Comparison of ENCODE assay signal across 20 cellular contexts in the genomic region with DNA sequence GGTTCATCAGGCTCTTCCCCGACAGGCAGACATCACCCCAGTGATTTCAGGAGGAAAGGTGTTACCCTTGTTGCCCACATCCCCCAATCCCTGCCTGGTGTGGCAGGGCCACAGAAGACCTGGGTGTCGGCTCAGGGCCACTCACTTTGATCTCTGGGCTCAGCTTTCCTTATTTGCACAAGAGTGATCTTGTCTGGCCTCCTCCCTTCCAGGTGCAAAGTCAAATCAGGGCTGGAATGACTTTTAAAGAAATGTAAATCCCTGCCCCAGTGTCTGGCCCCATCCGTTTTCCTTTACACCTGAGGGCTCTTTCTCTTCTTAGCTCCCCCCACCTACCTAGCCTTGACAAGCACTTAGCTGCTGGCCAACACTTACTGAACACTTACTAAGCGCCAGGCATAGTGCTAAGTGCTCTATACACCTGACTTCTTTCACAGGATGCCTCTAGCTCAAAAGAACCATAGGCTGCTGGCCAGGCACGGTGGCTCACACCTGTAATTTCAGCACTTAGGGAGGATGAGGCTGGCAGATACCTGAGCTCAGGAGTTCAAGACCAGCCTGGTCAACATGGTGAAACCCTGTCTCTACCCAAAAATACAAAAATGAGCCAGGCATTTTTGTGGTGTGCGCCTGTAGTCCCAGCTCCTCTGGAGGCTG. TPM values are rescaled to one million over a fixed set of nuclear protein-coding genes. Genes with fewer than 3 reads are reported as not detected.
DNase-seq lines count a peak whose midpoint lies in the region; ATAC-seq, FAIRE-seq and TF ChIP-seq lines count a peak whose summit lies in the region.
"Had no signal": no experiment of that assay in that cellular context is flagged by ENCODE, and none has a peak within 500 bp of the region (broad histone marks: within the 10 kb centered on the region; RNA-seq: fewer than 3 reads in every experiment).

No MANE protein-coding gene starts in this region.

- no peak for DNase-seq in activated naive CD8-positive, alpha-beta T cell treated with anti-CD3 and anti-CD28 coated beads for 36 hours
- DNase-seq in colonic mucosa (peak; percentile 65), keratinocyte (ENCODE audit: low read depth, low spot score) (no peak), right atrium auricular region (ENCODE audit: low spot score) (no peak), NOMO-1 (lab: John Stamatoyannopoulos, UW; ENCODE audit: unreplicated experiment in 2 of 2) (no peak)
- DNase-seq in activated CD8-positive, alpha-beta memory T cell treated with anti-CD3 and anti-CD28 coated beads, Interleukin-2, amount 10 ng/mL, durations not matched to agents 7 days and 5 days, result no peak
- DNase-seq: activated B cell treated with CpG ODN at 0.5 μM for 24 hours; activated naive CD4-positive, alpha-beta T cell treated with anti-CD3 and anti-CD28 coated beads, Interleukin-2, amount 10 ng/mL, durations not matched to agents 7 days and 5 days; left cardiac atrium; NCI-H2081; NCI-H774; T-helper 1 cell had no signal

- H3K4me1 ChIP-seq in colonic mucosa (peaks cover 12% of the 10 kb centered on the region), keratinocyte (ENCODE audit: control insufficient read depth, extremely low read depth, insufficient read depth, low read length) (peaks cover 18% of the 10 kb centered on the region), right atrium auricular region (peaks cover 0 to 28% of the 10 kb centered on the region in 2 donors)
- H3K4me1 ChIP-seq: A549 had no signal

- CTCF ChIA-PET in activated CD8-positive, alpha-beta memory T cell treated with anti-CD3 and anti-CD28 coated beads, Interleukin-2, amount 10 ng/mL, durations not matched to agents 7 days and 5 days (lab: Charles Lee), result interaction anchor here (2.0 kb wide), 1 partner anchor 19 kb away, joined by 8 read pairs; no protein-coding TSS in a partner anchor

- H3K9me3 Mint-ChIP-seq in activated naive CD8-positive, alpha-beta T cell (ENCODE audit: low read depth), result no peaks in the 10 kb centered on the region
- no peaks in the 10 kb centered on the region for H3K9me3 Mint-ChIP-seq in activated naive CD8-positive, alpha-beta T cell treated with anti-CD3 and anti-CD28 coated beads for 36 hours
- H3K9me3 Mint-ChIP-seq in activated CD8-positive, alpha-beta memory T cell treated with anti-CD3 and anti-CD28 coated beads, Interleukin-2, amount 10 ng/mL, durations not matched to agents 7 days and 5 days (ENCODE audit: low read depth), result no peaks in the 10 kb centered on the region
- H3K9me3 Mint-ChIP-seq: activated B cell treated with CpG ODN at 0.5 μM for 24 hours; activated naive CD4-positive, alpha-beta T cell treated with anti-CD3 and anti-CD28 coated beads, Interleukin-2, amount 10 ng/mL, durations not matched to agents 7 days and 5 days had no signal

- dilution Hi-C loops in keratinocyte (cut with MboI; ENCODE audit: extremely low pct_ligation_motif_present, low sequenced_read_pairs), result no loop called here

- peaks cover 12% of the 10 kb centered on the region for H3K4me1 Mint-ChIP-seq in activated naive CD8-positive, alpha-beta T cell (ENCODE audit: low read depth)
- H3K4me1 Mint-ChIP-seq in activated naive CD8-positive, alpha-beta T cell treated with anti-CD3 and anti-CD28 coated beads for 36 hours, result peaks cover 8% of the 10 kb centered on the region
- peaks cover 9% of the 10 kb centered on the region for H3K4me1 Mint-ChIP-seq in activated CD8-positive, alpha-beta memory T cell treated with anti-CD3 and anti-CD28 coated beads, Interleukin-2, amount 10 ng/mL, durations not matched to agents 7 days and 5 days

- no peaks in the 10 kb centered on the region for H4K20me1 ChIP-seq in keratinocyte (ENCODE audit: control insufficient read depth, extremely low read depth, insufficient read depth, low read length)

- H3K9me3 ChIP-seq in colonic mucosa (no peaks in the 10 kb centered on the region), keratinocyte (ENCODE audit: control insufficient read depth, low read depth, low read length) (no peaks in the 10 kb centered on the region), right atrium auricular region (no peaks in the 10 kb centered on the region)
- H3K9me3 ChIP-seq: A549 had no signal

- peak overlapping the region; percentile 57 for H2AFZ ChIP-seq in keratinocyte (ENCODE audit: control insufficient read depth, low read length)

- no peak for TF ChIP-seq CTCF in colonic mucosa (IDR thresholded peaks at IDR 0.05)
- no peak for TF ChIP-seq CTCF in keratinocyte (optimal IDR thresholded peaks at IDR 0.05 in 1 of 3, IDR thresholded peaks at IDR 0.05 in 1 of 3, conservative IDR thresholded peaks at IDR 0.05 in 1 of 3; ENCODE audit: extremely low read depth in 1 of 3, insufficient read depth in 2 of 3, low read length in 3 of 3)
- no peak for TF ChIP-seq CTCF in right atrium auricular region (IDR thresholded peaks at IDR 0.05)

- no peaks in the 10 kb centered on the region for H3K79me2 ChIP-seq in keratinocyte (ENCODE audit: control insufficient read depth, insufficient read depth, low read length)

- H3K27me3 Mint-ChIP-seq in activated naive CD8-positive, alpha-beta T cell, result peaks cover 18% of the 10 kb centered on the region
- peaks cover 52% of the 10 kb centered on the region for H3K27me3 Mint-ChIP-seq in activated naive CD8-positive, alpha-beta T cell treated with anti-CD3 and anti-CD28 coated beads for 36 hours
- H3K27me3 Mint-ChIP-seq in activated CD8-positive, alpha-beta memory T cell treated with anti-CD3 and anti-CD28 coated beads, Interleukin-2, amount 10 ng/mL, durations not matched to agents 7 days and 5 days, result peaks cover 66% of the 10 kb centered on the region

- H3K4me3 ChIP-seq in colonic mucosa (no peak overlapping the region), keratinocyte (ENCODE audit: control insufficient read depth in 2 of 3, extremely low read depth in 1 of 3, insufficient read depth in 2 of 3, low read depth in 1 of 3, low read length in 3 of 3) (peak overlapping the region in 1 of 3 experiments; percentile 19), right atrium auricular region (no peak overlapping the region)
- H3K4me3 ChIP-seq: A549 had no signal

- H3K9ac ChIP-seq in colonic mucosa (ENCODE audit: low read depth in 2 of 2, low read length in 2 of 2) (peak overlapping the region in 1 of 2 donors; percentile 21), keratinocyte (ENCODE audit: control insufficient read depth, extremely low read depth, insufficient read depth, low read length) (no peak overlapping the region)

- H3K9me1 ChIP-seq in keratinocyte (ENCODE audit: control insufficient read depth, extremely low read depth, insufficient read depth, low read length), result no peaks in the 10 kb centered on the region

- H3K27ac ChIP-seq in colonic mucosa (no peak overlapping the region), keratinocyte (ENCODE audit: control insufficient read depth, insufficient read depth, low read length) (no peak overlapping the region), right atrium auricular region (no peak overlapping the region)
- H3K27ac ChIP-seq: A549, RWPE1 had no signal

- no peak for ATAC-seq in GM21786 (IDR thresholded peaks at IDR 0.05; ENCODE audit: unreplicated experiment)
- ATAC-seq in activated CD8-positive, alpha-beta memory T cell treated with anti-CD3 and anti-CD28 coated beads, Interleukin-2, amount 10 ng/mL, durations not matched to agents 7 days and 5 days, result no peak
- ATAC-seq: left cardiac atrium had no signal

- H3K27me3 ChIP-seq in colonic mucosa, result peaks cover 33% of the 10 kb centered on the region
- peaks cover 34% of the 10 kb centered on the region for H3K27me3 ChIP-seq in keratinocyte (ENCODE audit: control insufficient read depth, extremely low read depth, insufficient read depth, low read length)
- peaks cover 0 to 6% of the 10 kb centered on the region in 2 donors for H3K27me3 ChIP-seq in right atrium auricular region

- peak overlapping the region; percentile 40 for H3K4me3 Mint-ChIP-seq in activated naive CD8-positive, alpha-beta T cell
- no peak overlapping the region for H3K4me3 Mint-ChIP-seq in activated naive CD8-positive, alpha-beta T cell treated with anti-CD3 and anti-CD28 coated beads for 36 hours
- no peak overlapping the region for H3K4me3 Mint-ChIP-seq in activated CD8-positive, alpha-beta memory T cell treated with anti-CD3 and anti-CD28 coated beads, Interleukin-2, amount 10 ng/mL, durations not matched to agents 7 days and 5 days
- H3K4me3 Mint-ChIP-seq: activated B cell treated with CpG ODN at 0.5 μM for 24 hours; activated naive CD4-positive, alpha-beta T cell treated with anti-CD3 and anti-CD28 coated beads, Interleukin-2, amount 10 ng/mL, durations not matched to agents 7 days and 5 days had no signal

- peaks cover 2% of the 10 kb centered on the region for H3K36me3 Mint-ChIP-seq in activated naive CD8-positive, alpha-beta T cell
- no peaks in the 10 kb centered on the region for H3K36me3 Mint-ChIP-seq in activated naive CD8-positive, alpha-beta T cell treated with anti-CD3 and anti-CD28 coated beads for 36 hours
- no peaks in the 10 kb centered on the region for H3K36me3 Mint-ChIP-seq in activated CD8-positive, alpha-beta memory T cell treated with anti-CD3 and anti-CD28 coated beads, Interleukin-2, amount 10 ng/mL, durations not matched to agents 7 days and 5 days

- H3K4me2 ChIP-seq in keratinocyte (ENCODE audit: control insufficient read depth, extremely low read depth, insufficient read depth, low read depth, low read length), result peak overlapping the region; percentile 31
- H3K4me2 ChIP-seq: A549 had no signal

- H3K27ac Mint-ChIP-seq in activated naive CD8-positive, alpha-beta T cell, result no peak overlapping the region
- H3K27ac Mint-ChIP-seq in activated naive CD8-positive, alpha-beta T cell treated with anti-CD3 and anti-CD28 coated beads for 36 hours, result no peak overlapping the region
- no peak overlapping the region for H3K27ac Mint-ChIP-seq in activated CD8-positive, alpha-beta memory T cell treated with anti-CD3 and anti-CD28 coated beads, Interleukin-2, amount 10 ng/mL, durations not matched to agents 7 days and 5 days
- H3K27ac Mint-ChIP-seq: activated B cell treated with CpG ODN at 0.5 μM for 24 hours; activated naive CD4-positive, alpha-beta T cell treated with anti-CD3 and anti-CD28 coated beads, Interleukin-2, amount 10 ng/mL, durations not matched to agents 7 days and 5 days had no signal

- FAIRE-seq in keratinocyte (lab: Jason Lieb, UNC), result peak; percentile 60
- FAIRE-seq: A549, endometrium, frontal cortex, HTR-8/SVneo had no signal

- intact Hi-C loops in colonic mucosa (cut with DNase I), result no loop called here

- H3K36me3 ChIP-seq in colonic mucosa (no peaks in the 10 kb centered on the region), keratinocyte (ENCODE audit: control insufficient read depth in 2 of 2, extremely low read depth in 1 of 2, insufficient read depth in 2 of 2, low read length in 2 of 2) (no peaks in the 10 kb centered on the region), right atrium auricular region (no peaks in the 10 kb centered on the region)

RNA-seq across cellular contexts. Expression of gene NODAL, which starts 1.0 kb away (rescaled TPM):
- total RNA-seq in activated naive CD8-positive, alpha-beta T cell treated with anti-CD3 and anti-CD28 coated beads for 36 hours, result not detected
- total RNA-seq in colonic mucosa, result under 1 TPM in 1 of 2 donors, not detected in 1; 0.17 TPM
- polyA plus RNA-seq in keratinocyte, result 0.30 to 0.46 TPM (median 0.45 TPM) in 3 replicates
- polyA plus RNA-seq in keratinocyte (2011; ENCODE audit: low read depth), result 0.16 TPM
- 0.12 and 0.31 TPM in 2 replicates for polyA plus RNA-seq in keratinocyte (2011; cell fraction: cytosol; rRNA removed)
- 0.73 and 0.80 TPM in 2 replicates for polyA plus RNA-seq in keratinocyte (2011; cell fraction: nucleus; rRNA removed)
- polyA plus RNA-seq in keratinocyte (2012; ENCODE audit: low replicate concordance), result 0.36 TPM in 1 of 2 replicates, not detected in the other
- 0.58 to 0.92 TPM in 2 of 3 replicates, not detected in the other for polyA minus RNA-seq in keratinocyte
- not detected for polyA minus RNA-seq in keratinocyte (2011; cell fraction: cytosol; rRNA and poly(A)+ RNA removed)
- not detected in 2 replicates for polyA minus RNA-seq in keratinocyte (2011; cell fraction: nucleus; rRNA and poly(A)+ RNA removed)
- total RNA-seq in right atrium auricular region, result not detected
- not detected for total RNA-seq in activated CD8-positive, alpha-beta memory T cell treated with anti-CD3 and anti-CD28 coated beads, Interleukin-2, amount 10 ng/mL, durations not matched to agents 7 days and 5 days
- total RNA-seq: activated B cell treated with CpG ODN at 0.5 μM for 24 hours, left cardiac atrium, subcutaneous adipose tissue had no signal
- polyA plus RNA-seq: A549 had no signal

RNA-seq across cellular contexts. Expression of gene PALD1, which starts 36.1 kb away (rescaled TPM):
- 1 to 10 TPM; 2.7 to 3.1 TPM for total RNA-seq in activated naive CD8-positive, alpha-beta T cell treated with anti-CD3 and anti-CD28 coated beads for 36 hours
- total RNA-seq in colonic mucosa, result 1 to 10 TPM; 1.3 to 2.5 TPM
- polyA plus RNA-seq in keratinocyte, result 0.72 to 1.4 TPM (median 0.83 TPM) in 3 replicates
- 0.39 TPM for polyA plus RNA-seq in keratinocyte (2011; ENCODE audit: low read depth)
- 0.50 and 0.96 TPM in 2 replicates for polyA plus RNA-seq in keratinocyte (2011; cell fraction: cytosol; rRNA removed)
- 2.0 and 2.1 TPM in 2 replicates for polyA plus RNA-seq in keratinocyte (2011; cell fraction: nucleus; rRNA removed)
- 1.2 and 1.6 TPM in 2 replicates for polyA plus RNA-seq in keratinocyte (2012; ENCODE audit: low replicate concordance)
- 0.53 to 1.0 TPM (median 0.77 TPM) in 3 replicates for polyA minus RNA-seq in keratinocyte
- polyA minus RNA-seq in keratinocyte (2011; cell fraction: cytosol; rRNA and poly(A)+ RNA removed), result 2.1 TPM
- 1.5 and 2.1 TPM in 2 replicates for polyA minus RNA-seq in keratinocyte (2011; cell fraction: nucleus; rRNA and poly(A)+ RNA removed)
- 1 to 10 TPM; 4.9 to 8.5 TPM for total RNA-seq in right atrium auricular region
- under 1 TPM; 0.26 to 0.41 TPM for total RNA-seq in activated CD8-positive, alpha-beta memory T cell treated with anti-CD3 and anti-CD28 coated beads, Interleukin-2, amount 10 ng/mL, durations not matched to agents 7 days and 5 days

RNA-seq across cellular contexts. Expression of gene EIF4EBP2, which starts 38.5 kb away (rescaled TPM):
- total RNA-seq in activated naive CD8-positive, alpha-beta T cell treated with anti-CD3 and anti-CD28 coated beads for 36 hours, result 10 to 100 TPM; 31.0 to 31.4 TPM
- total RNA-seq in colonic mucosa, result 10 to 100 TPM; 77.1 to 77.7 TPM
- 10.2 to 22.2 TPM (median 18.9 TPM) in 3 replicates for polyA plus RNA-seq in keratinocyte
- polyA plus RNA-seq in keratinocyte (2011; ENCODE audit: low read depth), result 7.3 TPM
- 18.6 and 30.0 TPM in 2 replicates for polyA plus RNA-seq in keratinocyte (2011; cell fraction: cytosol; rRNA removed)
- 13.2 and 15.8 TPM in 2 replicates for polyA plus RNA-seq in keratinocyte (2011; cell fraction: nucleus; rRNA removed)
- 15.1 and 18.2 TPM in 2 replicates for polyA plus RNA-seq in keratinocyte (2012; ENCODE audit: low replicate concordance)
- 18.2 to 45.3 TPM (median 29.6 TPM) in 3 replicates for polyA minus RNA-seq in keratinocyte
- polyA minus RNA-seq in keratinocyte (2011; cell fraction: cytosol; rRNA and poly(A)+ RNA removed), result 33.2 TPM
- polyA minus RNA-seq in keratinocyte (2011; cell fraction: nucleus; rRNA and poly(A)+ RNA removed), result 10.3 and 21.1 TPM in 2 replicates
- 100 to 1,000 TPM in 1 of 2 donors, 10 to 100 TPM in 1; 90.0 to 116 TPM for total RNA-seq in right atrium auricular region
- total RNA-seq in activated CD8-positive, alpha-beta memory T cell treated with anti-CD3 and anti-CD28 coated beads, Interleukin-2, amount 10 ng/mL, durations not matched to agents 7 days and 5 days, result 10 to 100 TPM; 37.8 to 51.7 TPM
